In genomic region chr9:4068914-4069313, GRCh38 we compare ENCODE assay signal across 18 cellular contexts.
"Had no signal": no experiment of that assay in that cellular context is flagged by ENCODE, and none has a peak within 500 bp of the region (broad histone marks: within the 10 kb centered on the region; RNA-seq: fewer than 3 reads in every experiment).

No MANE protein-coding gene starts in this region.

- H3K4me3 ChIP-seq: gastroesophageal sphincter, skin epidermis, suprapubic skin had no signal

- H3K9me3 ChIP-seq: gastroesophageal sphincter, suprapubic skin had no signal

- H3K36me3 ChIP-seq: gastroesophageal sphincter, suprapubic skin had no signal

- H3K27ac ChIP-seq: gastroesophageal sphincter, skin epidermis, suprapubic skin had no signal

- ATAC-seq: activated CD8-positive, alpha-beta T cell treated with anti-CD3 and anti-CD28 coated beads, Interleukin-2, amount 10 ng/mL, durations not matched to agents 7 days and 5 days; gastroesophageal sphincter; naive thymus-derived CD8-positive, alpha-beta T cell; stimulated activated naive CD8-positive, alpha-beta T cell treated with anti-CD3 and anti-CD28 coated beads, Interleukin-15, Interleukin-2, amounts not matched to agents 100 U/mL and 50 U/mL, for 24 hours; T-helper 17 cell had no signal

- H3K27me3 ChIP-seq: gastroesophageal sphincter, suprapubic skin had no signal

- DNase-seq: activated CD4-positive, alpha-beta T cell treated with anti-CD3 and anti-CD28 coated beads, Interleukin-2, amount 10 ng/mL, durations not matched to agents 24 days and 14 days; activated CD4-positive, CD25-positive, alpha-beta regulatory T cell; activated CD8-positive, alpha-beta memory T cell treated with anti-CD3 and anti-CD28 coated beads, Interleukin-2, amount 50 U/mL, for 4 hours; activated CD8-positive, alpha-beta T cell treated with anti-CD3 and anti-CD28 coated beads, Interleukin-2, amount 10 ng/mL, durations not matched to agents 7 days and 5 days; activated gamma-delta T cell; activated T-cell treated with anti-CD3 and anti-CD28 coated beads, Interleukin-2, amount 50 U/mL, for 48 hours; amniotic stem cell; caudate nucleus; erythroblast; kidney; naive thymus-derived CD8-positive, alpha-beta T cell; posterior cingulate gyrus; stimulated activated CD4-positive, alpha-beta T cell treated with anti-CD3 and anti-CD28 coated beads, Interleukin-4, amount 100 ng/mL, for 24 hours; stimulated activated naive CD8-positive, alpha-beta T cell treated with anti-CD3 and anti-CD28 coated beads, Interleukin-15, Interleukin-2, amounts not matched to agents 100 U/mL and 50 U/mL, for 24 hours; T-helper 17 cell had no signal
